23 cellular contexts compared by ENCODE assay signal in the genomic region with DNA sequence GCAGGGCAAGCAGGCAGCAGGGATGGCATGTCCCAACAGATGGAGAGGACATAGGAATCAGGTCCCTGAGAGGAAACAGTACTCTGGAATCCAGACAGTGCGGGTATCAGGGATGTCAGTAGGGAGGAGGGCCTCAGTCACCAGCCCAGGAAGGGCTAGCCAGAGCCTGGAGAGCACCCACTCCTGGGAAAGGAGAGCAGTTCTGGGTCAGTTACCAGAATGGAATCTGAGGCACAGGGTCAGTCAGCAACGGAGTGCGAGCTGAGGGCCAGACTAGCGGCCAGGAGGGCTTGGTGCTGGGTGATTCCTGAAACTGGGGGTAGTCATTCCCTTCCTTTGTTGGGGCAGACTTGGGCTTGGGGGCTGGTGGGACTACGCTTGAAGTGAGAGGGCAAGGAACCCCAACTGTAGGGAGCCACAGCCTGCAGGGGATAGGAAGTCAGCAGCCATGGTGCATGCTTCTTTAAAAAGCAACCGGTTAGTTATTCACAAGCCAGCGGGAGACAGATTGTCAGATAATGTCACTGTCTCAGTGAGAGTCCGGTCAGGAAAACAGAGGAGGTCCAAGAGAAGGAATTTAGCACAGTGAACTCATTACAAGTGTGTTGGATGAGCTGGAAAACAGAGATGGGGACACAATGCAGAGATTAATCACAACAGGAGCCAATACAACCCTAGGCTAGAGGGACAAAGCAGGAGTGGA. TPM values are rescaled to one million over a fixed set of nuclear protein-coding genes. Genes with fewer than 3 reads are reported as not detected.
DNase-seq lines count a peak whose midpoint lies in the region; ATAC-seq, FAIRE-seq and TF ChIP-seq lines count a peak whose summit lies in the region.
"Had no signal": no experiment of that assay in that cellular context is flagged by ENCODE, and none has a peak within 500 bp of the region (broad histone marks: within the 10 kb centered on the region; RNA-seq: fewer than 3 reads in every experiment).

No MANE protein-coding gene starts in this region.

- H3K9me3 Mint-ChIP-seq in CD4-positive, CD25-positive, alpha-beta regulatory T cell: no peaks in the 10 kb centered on the region
- H3K9me3 Mint-ChIP-seq in GM23338: no peaks in the 10 kb centered on the region
- H3K9me3 Mint-ChIP-seq: CD8-positive, alpha-beta T cell had no signal

- H3K4me2 ChIP-seq in GM23338: no peak overlapping the region
- no peak overlapping the region for H3K4me2 ChIP-seq in parathyroid adenoma (ENCODE audit: low read length)

- TF ChIP-seq POLR2A in H54 (IDR thresholded peaks at IDR 0.05; ENCODE audit: low read depth, low read length): no peak

- H3K27me3 Mint-ChIP-seq in CD4-positive, CD25-positive, alpha-beta regulatory T cell: no peaks in the 10 kb centered on the region
- H3K27me3 Mint-ChIP-seq in GM23338 (ENCODE audit: insufficient read depth, low read depth, poor library complexity): peaks cover 4% of the 10 kb centered on the region

- no peak overlapping the region for H3K4me3 Mint-ChIP-seq in CD4-positive, CD25-positive, alpha-beta regulatory T cell
- no peak overlapping the region for H3K4me3 Mint-ChIP-seq in GM23338
- H3K4me3 Mint-ChIP-seq: CD8-positive, alpha-beta T cell had no signal

- H3K4me1 ChIP-seq in CD4-positive, CD25-positive, alpha-beta regulatory T cell (ENCODE audit: control insufficient read depth, insufficient read depth, low read length, poor library complexity, severe bottlenecking): peaks cover 26% of the 10 kb centered on the region
- no peaks in the 10 kb centered on the region for H3K4me1 ChIP-seq in GM23338 (ENCODE audit: insufficient read depth)
- peaks cover 47% of the 10 kb centered on the region for H3K4me1 ChIP-seq in lower lobe of right lung
- peaks cover 51% of the 10 kb centered on the region for H3K4me1 ChIP-seq in parathyroid adenoma
- H3K4me1 ChIP-seq: BE2C, HAP-1 had no signal

- H3K4me1 Mint-ChIP-seq in CD4-positive, CD25-positive, alpha-beta regulatory T cell: peaks cover 11 to 37% (median 24%) of the 10 kb centered on the region in 4 donors
- peaks cover 18% of the 10 kb centered on the region for H3K4me1 Mint-ChIP-seq in GM23338

- no peaks in the 10 kb centered on the region for H3K9me2 ChIP-seq in GM23338 (ENCODE audit: insufficient read depth)

- no peak overlapping the region for H3K9ac ChIP-seq in parathyroid adenoma

- peak overlapping the region; percentile 2 to 73 (median 13) for H3K27ac Mint-ChIP-seq in CD4-positive, CD25-positive, alpha-beta regulatory T cell
- no peak overlapping the region for H3K27ac Mint-ChIP-seq in GM23338
- H3K27ac Mint-ChIP-seq: CD8-positive, alpha-beta T cell had no signal

- no peaks in the 10 kb centered on the region for H4K20me1 ChIP-seq in GM23338 (replicated peaks; ENCODE audit: insufficient read depth)

- no peak for FAIRE-seq in H54 (lab: Jason Lieb, UNC)

- no peaks in the 10 kb centered on the region for H3K9me3 ChIP-seq in CD4-positive, CD25-positive, alpha-beta regulatory T cell (ENCODE audit: control insufficient read depth in 2 of 2, low read length in 2 of 2)
- H3K9me3 ChIP-seq in lower lobe of right lung (no peaks in the 10 kb centered on the region), parathyroid adenoma (ENCODE audit: control insufficient read depth, low read length) (no peaks in the 10 kb centered on the region)
- H3K9me3 ChIP-seq: BE2C, HAP-1, SJSA1 had no signal

- no peak overlapping the region for H3K4me3 ChIP-seq in CD4-positive, CD25-positive, alpha-beta regulatory T cell (ENCODE audit: low read depth, low read length)
- H3K4me3 ChIP-seq in GM23338 (no peak overlapping the region), lower lobe of right lung (no peak overlapping the region), parathyroid adenoma (ENCODE audit: low read depth, low read length) (no peak overlapping the region)
- H3K4me3 ChIP-seq: HAP-1, SJSA1 had no signal

- no peaks in the 10 kb centered on the region for H3K36me3 ChIP-seq in CD4-positive, CD25-positive, alpha-beta regulatory T cell (ENCODE audit: control insufficient read depth, insufficient read depth, low read length)
- H3K36me3 ChIP-seq in GM23338 (ENCODE audit: insufficient read depth) (no peaks in the 10 kb centered on the region), lower lobe of right lung (no peaks in the 10 kb centered on the region), parathyroid adenoma (ENCODE audit: control insufficient read depth, insufficient read depth, low read length) (no peaks in the 10 kb centered on the region)
- H3K36me3 ChIP-seq: BE2C, HAP-1, SJSA1 had no signal

- no peaks in the 10 kb centered on the region for H3K27me3 ChIP-seq in CD4-positive, CD25-positive, alpha-beta regulatory T cell (ENCODE audit: control insufficient read depth, insufficient read depth, low read length)
- H3K27me3 ChIP-seq in GM23338 (ENCODE audit: insufficient read depth) (no peaks in the 10 kb centered on the region), lower lobe of right lung (ENCODE audit: low read depth) (no peaks in the 10 kb centered on the region), parathyroid adenoma (ENCODE audit: control insufficient read depth, insufficient read depth, low read length) (no peaks in the 10 kb centered on the region)
- H3K27me3 ChIP-seq: BE2C, SJSA1 had no signal

- no peak for DNase-seq in CD4-positive, CD25-positive, alpha-beta regulatory T cell
- no peak for DNase-seq in GM23338 (ENCODE audit: low spot score)
- DNase-seq in lower lobe of right lung: no peak
- DNase-seq in H54 (ENCODE audit: insufficient read length, low spot score): no peak
- no peak for DNase-seq in NCI-H524 treated with DMSO at 0.1 percent for 48 hours (lab: John Stamatoyannopoulos, UW)
- no peak for DNase-seq in amniotic stem cell (lab: John Stamatoyannopoulos, UW)
- DNase-seq: BE2C; CD8-positive, alpha-beta T cell; KBM-7; NCI-H1092; NCI-H1694; NCI-H2107; NCI-H226; NCI-H69; NK-92 treated with Interleukin-12 subunit alpha and Interleukin-12 subunit beta, amount 100 ng/mL, for 24 hours; OCI-M1 had no signal

- no peaks in the 10 kb centered on the region for H3K79me2 ChIP-seq in GM23338 (replicated peaks; ENCODE audit: insufficient read depth)
- no peaks in the 10 kb centered on the region for H3K79me2 ChIP-seq in parathyroid adenoma

- intact Hi-C loops in lower lobe of right lung (cut with DNase I): no loop called here

- H2AFZ ChIP-seq in GM23338 (peak overlapping the region; percentile 28; the same call in 1 of the 2 replicates), parathyroid adenoma (peak overlapping the region; percentile 75)

- TF ChIP-seq CTCF in GM23338 (conservative IDR thresholded peaks at IDR 0.05; ENCODE audit: low read depth in 2 of 2): no peak
- no peak for TF ChIP-seq CTCF in lower lobe of right lung (IDR thresholded peaks at IDR 0.05)
- TF ChIP-seq CTCF in parathyroid adenoma (IDR thresholded peaks at IDR 0.05): no peak

- no peak for ATAC-seq in CD4-positive, CD25-positive, alpha-beta regulatory T cell (ENCODE audit: low read depth in 2 of 2)
- no peak for ATAC-seq in GM23338
- no peak for ATAC-seq in lower lobe of right lung
- ATAC-seq: CD8-positive, alpha-beta T cell had no signal

- no peaks in the 10 kb centered on the region for H3F3A ChIP-seq in GM23338 (replicated peaks; ENCODE audit: low read depth)

- no peak overlapping the region for H3K27ac ChIP-seq in CD4-positive, CD25-positive, alpha-beta regulatory T cell (ENCODE audit: insufficient read depth, low read length, poor library complexity, severe bottlenecking)
- H3K27ac ChIP-seq in GM23338 (ENCODE audit: low read depth) (no peak overlapping the region), lower lobe of right lung (peak overlapping the region; percentile 14), parathyroid adenoma (peak overlapping the region; percentile 72)
- H3K27ac ChIP-seq: RWPE1, SJSA1 had no signal

- H3K36me3 Mint-ChIP-seq in CD4-positive, CD25-positive, alpha-beta regulatory T cell: no peaks in the 10 kb centered on the region
- H3K36me3 Mint-ChIP-seq in GM23338 (ENCODE audit: low read depth): no peaks in the 10 kb centered on the region
- H3K36me3 Mint-ChIP-seq: CD8-positive, alpha-beta T cell had no signal

TF ChIP-seq in GM23338, 12 proteins besides CTCF, POLR2A, EP300 and RAD21:
- TF ChIP-seq JUNB (IDR thresholded peaks at IDR 0.05; ENCODE audit: unreplicated experiment) (no peak), POLR2AphosphoS5 (IDR thresholded peaks at IDR 0.05; ENCODE audit: low read depth) (no peak), STAT1 (IDR thresholded peaks at IDR 0.05; ENCODE audit: unreplicated experiment) (no peak), NANOG (IDR thresholded peaks at IDR 0.05; ENCODE audit: borderline replicate concordance) (no peak)
- TF ChIP-seq, protein P1, sequence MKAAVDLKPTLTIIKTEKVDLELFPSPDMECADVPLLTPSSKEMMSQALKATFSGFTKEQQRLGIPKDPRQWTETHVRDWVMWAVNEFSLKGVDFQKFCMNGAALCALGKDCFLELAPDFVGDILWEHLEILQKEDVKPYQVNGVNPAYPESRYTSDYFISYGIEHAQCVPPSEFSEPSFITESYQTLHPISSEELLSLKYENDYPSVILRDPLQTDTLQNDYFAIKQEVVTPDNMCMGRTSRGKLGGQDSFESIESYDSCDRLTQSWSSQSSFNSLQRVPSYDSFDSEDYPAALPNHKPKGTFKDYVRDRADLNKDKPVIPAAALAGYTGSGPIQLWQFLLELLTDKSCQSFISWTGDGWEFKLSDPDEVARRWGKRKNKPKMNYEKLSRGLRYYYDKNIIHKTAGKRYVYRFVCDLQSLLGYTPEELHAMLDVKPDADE (IDR thresholded peaks at IDR 0.05): no peak

RNA-seq across cellular contexts. Expression of gene PLA1A, which starts 27.9 kb away (rescaled TPM):
- total RNA-seq in CD4-positive, CD25-positive, alpha-beta regulatory T cell: not detected
- under 1 TPM in 1 of 4 donors, not detected in 3; 0.18 TPM for polyA plus RNA-seq in CD4-positive, CD25-positive, alpha-beta regulatory T cell
- not detected in 2 replicates for total RNA-seq in GM23338 (2014; rRNA removed; shearing (Covaris generic))
- not detected in 2 replicates for polyA plus RNA-seq in GM23338 (2016; fragmentation: Nextera tagmentation; extraction: Ambion mirVana)
- 13.1 TPM for total RNA-seq in lower lobe of right lung
- total RNA-seq: CD8-positive, alpha-beta T cell; HT1080; MCF 10A had no signal
- polyA plus RNA-seq: AG04450 had no signal

RNA-seq across cellular contexts. Expression of gene POPDC2, which starts 34.8 kb away (rescaled TPM):
- total RNA-seq in CD4-positive, CD25-positive, alpha-beta regulatory T cell: 5.5 TPM
- polyA plus RNA-seq in CD4-positive, CD25-positive, alpha-beta regulatory T cell: 1 to 10 TPM; 1.9 to 3.2 (median 2.4) TPM
- total RNA-seq in GM23338 (2014; rRNA removed; shearing (Covaris generic)): not detected in 2 replicates
- 0.36 and 0.37 TPM in 2 replicates for polyA plus RNA-seq in GM23338 (2016; fragmentation: Nextera tagmentation; extraction: Ambion mirVana)
- total RNA-seq in lower lobe of right lung: 1.5 TPM

RNA-seq across cellular contexts. Expression of gene ADPRH, which starts 46.3 kb away (rescaled TPM):
- 6.6 TPM for total RNA-seq in CD4-positive, CD25-positive, alpha-beta regulatory T cell
- 10 to 100 TPM in 3 of 4 donors, 1 to 10 TPM in 1; 6.2 to 17.2 (median 14.6) TPM for polyA plus RNA-seq in CD4-positive, CD25-positive, alpha-beta regulatory T cell
- 3.4 and 4.4 TPM in 2 replicates for total RNA-seq in GM23338 (2014; rRNA removed; shearing (Covaris generic))
- 1.2 and 1.7 TPM in 2 replicates for polyA plus RNA-seq in GM23338 (2016; fragmentation: Nextera tagmentation; extraction: Ambion mirVana)
- total RNA-seq in lower lobe of right lung: 32.0 TPM
- total RNA-seq: HT1080, MCF 10A had no signal

RNA-seq across cellular contexts. Expression of gene COX17, which starts 51.6 kb away (rescaled TPM):
- total RNA-seq in CD4-positive, CD25-positive, alpha-beta regulatory T cell: 34.1 TPM
- 100 to 1,000 TPM in 2 of 4 donors, 10 to 100 TPM in 2; 82.1 to 124 (median 97.2) TPM for polyA plus RNA-seq in CD4-positive, CD25-positive, alpha-beta regulatory T cell
- 14.0 and 24.0 TPM in 2 replicates for total RNA-seq in GM23338 (2014; rRNA removed; shearing (Covaris generic))
- polyA plus RNA-seq in GM23338 (2016; fragmentation: Nextera tagmentation; extraction: Ambion mirVana): 324 and 376 TPM in 2 replicates
- 54.4 TPM for total RNA-seq in lower lobe of right lung

Comparison
In these comparisons a context has a peak if more than half of its experiments do, and no peak if none do; other contexts are left out.
1. H3K27ac ChIP-seq: peak in lower lobe of right lung (single experiment) and parathyroid adenoma (single experiment); none in CD4-positive, CD25-positive, alpha-beta regulatory T cell (single experiment) and GM23338 (single experiment).
2. RNA of gene PLA1A, which starts 27.9 kb away (total RNA-seq): 13.1 TPM in lower lobe of right lung (single experiment); not detected in CD4-positive, CD25-positive, alpha-beta regulatory T cell (single experiment) and not detected in GM23338; every median in the first group is over 10 times any median in the second.